Comparison of ENCODE assay signal across 18 cellular contexts in the genomic region with DNA sequence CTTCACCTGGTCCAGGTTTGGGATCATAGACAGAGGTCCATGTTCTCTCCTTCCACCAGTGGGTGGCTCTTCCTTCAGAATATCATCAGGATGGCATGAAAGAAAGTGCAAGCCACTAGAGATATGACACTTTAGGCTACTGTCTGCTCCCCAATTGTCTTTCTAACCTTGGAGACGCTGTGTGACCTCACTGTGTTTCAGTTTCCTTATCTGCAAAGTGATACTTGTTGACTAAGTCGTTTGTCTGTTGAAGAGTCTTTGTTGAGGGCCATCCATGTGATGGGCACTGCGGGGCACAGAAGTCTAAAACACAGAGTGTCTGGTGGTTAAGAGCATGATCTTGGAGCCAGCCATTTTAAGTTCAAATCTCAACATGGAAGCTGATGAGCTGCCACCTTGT.
"Had no signal": no experiment of that assay in that cellular context is flagged by ENCODE, and none has a peak within 500 bp of the region (broad histone marks: within the 10 kb centered on the region; RNA-seq: fewer than 3 reads in every experiment).

No MANE protein-coding gene starts in this region.

- H3K27me3 ChIP-seq: tibial nerve, upper lobe of right lung, vagina had no signal

- DNase-seq: cortex of kidney; dorsolateral prefrontal cortex; effector CD8-positive, alpha-beta T cell; foreskin melanocyte; heart left ventricle; hippocampal formation; left colon; left ventricle myocardium superior; mucosa of descending colon; naive thymus-derived CD8-positive, alpha-beta T cell; right cardiac atrium; stimulated activated CD4-positive, alpha-beta T cell treated with anti-CD3 and anti-CD28 coated beads, Interleukin-2, amount 100 ng/mL, for 48 hours; stimulated activated naive CD4-positive, alpha-beta T cell treated with Interleukin-2 at 50 U/mL for 16 hours; upper lobe of right lung had no signal

- H3K9me3 Mint-ChIP-seq: naive thymus-derived CD8-positive, alpha-beta T cell had no signal

- H3K9me3 ChIP-seq: mucosa of descending colon, tibial nerve, upper lobe of right lung, vagina had no signal

- H3K36me3 ChIP-seq: heart left ventricle, tibial nerve, upper lobe of right lung, vagina had no signal

- H3K4me1 ChIP-seq: heart left ventricle, tibial nerve, upper lobe of right lung, vagina had no signal

- H3K4me3 ChIP-seq: dorsolateral prefrontal cortex, heart left ventricle, lung, mucosa of descending colon, smooth muscle cell, tibial nerve, upper lobe of right lung, vagina had no signal

- ATAC-seq: heart left ventricle; left colon; left ventricle myocardium superior; mucosa of descending colon; naive thymus-derived CD8-positive, alpha-beta T cell; right cardiac atrium; upper lobe of right lung had no signal

- H3K4me2 ChIP-seq: smooth muscle cell had no signal

- H3K4me1 Mint-ChIP-seq: naive thymus-derived CD8-positive, alpha-beta T cell had no signal

- H3K27ac ChIP-seq: dorsolateral prefrontal cortex, heart left ventricle, tibial nerve, upper lobe of right lung, vagina had no signal

- H3K27ac Mint-ChIP-seq: naive thymus-derived CD8-positive, alpha-beta T cell had no signal

- H3K36me3 Mint-ChIP-seq: naive thymus-derived CD8-positive, alpha-beta T cell had no signal

- H3K4me3 Mint-ChIP-seq: naive thymus-derived CD8-positive, alpha-beta T cell had no signal
